ENCODE assay signal across 1 cellular context in genomic region chr11:118084247-118084646, GRCh38.
TF ChIP-seq lines count a peak whose summit lies in the region.

No MANE protein-coding gene starts in this region.

TF ChIP-seq in GM12878, 131 proteins besides CTCF, POLR2A, EP300 and RAD21 (continued from another document):
- TF ChIP-seq, protein P1, sequence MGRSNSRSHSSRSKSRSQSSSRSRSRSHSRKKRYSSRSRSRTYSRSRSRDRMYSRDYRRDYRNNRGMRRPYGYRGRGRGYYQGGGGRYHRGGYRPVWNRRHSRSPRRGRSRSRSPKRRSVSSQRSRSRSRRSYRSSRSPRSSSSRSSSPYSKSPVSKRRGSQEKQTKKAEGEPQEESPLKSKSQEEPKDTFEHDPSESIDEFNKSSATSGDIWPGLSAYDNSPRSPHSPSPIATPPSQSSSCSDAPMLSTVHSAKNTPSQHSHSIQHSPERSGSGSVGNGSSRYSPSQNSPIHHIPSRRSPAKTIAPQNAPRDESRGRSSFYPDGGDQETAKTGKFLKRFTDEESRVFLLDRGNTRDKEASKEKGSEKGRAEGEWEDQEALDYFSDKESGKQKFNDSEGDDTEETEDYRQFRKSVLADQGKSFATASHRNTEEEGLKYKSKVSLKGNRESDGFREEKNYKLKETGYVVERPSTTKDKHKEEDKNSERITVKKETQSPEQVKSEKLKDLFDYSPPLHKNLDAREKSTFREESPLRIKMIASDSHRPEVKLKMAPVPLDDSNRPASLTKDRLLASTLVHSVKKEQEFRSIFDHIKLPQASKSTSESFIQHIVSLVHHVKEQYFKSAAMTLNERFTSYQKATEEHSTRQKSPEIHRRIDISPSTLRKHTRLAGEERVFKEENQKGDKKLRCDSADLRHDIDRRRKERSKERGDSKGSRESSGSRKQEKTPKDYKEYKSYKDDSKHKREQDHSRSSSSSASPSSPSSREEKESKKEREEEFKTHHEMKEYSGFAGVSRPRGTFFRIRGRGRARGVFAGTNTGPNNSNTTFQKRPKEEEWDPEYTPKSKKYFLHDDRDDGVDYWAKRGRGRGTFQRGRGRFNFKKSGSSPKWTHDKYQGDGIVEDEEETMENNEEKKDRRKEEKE (IDR thresholded peaks at IDR 0.05) = no peak
